In genomic region chr2:215347878-215348277, GRCh38 we compare ENCODE assay signal across 30 cellular contexts.
"Had no signal": no experiment of that assay in that cellular context is flagged by ENCODE, and none has a peak within 500 bp of the region (broad histone marks: within the 10 kb centered on the region; RNA-seq: fewer than 3 reads in every experiment).

No MANE protein-coding gene starts in this region.

- H3K27ac Mint-ChIP-seq: activated CD4-positive, alpha-beta memory T cell treated with anti-CD3 and anti-CD28 coated beads, Interleukin-2, amount 10 ng/mL, durations not matched to agents 7 days and 5 days; activated CD4-positive, alpha-beta T cell treated with anti-CD3 and anti-CD28 coated beads, Interleukin-2, amount 10 ng/mL, durations not matched to agents 7 days and 5 days; activated naive CD8-positive, alpha-beta T cell; activated naive CD8-positive, alpha-beta T cell treated with anti-CD3 and anti-CD28 coated beads, Interleukin-2, amount 50 U/mL, for 24 hours; activated T-helper 17 cell treated with anti-CD3 and anti-CD28 coated beads, Interleukin-2, amount 50 U/mL, for 72 hours; brain; WTC11 had no signal

- H3K27ac ChIP-seq: ascending aorta, breast epithelium, cardiac muscle cell, colonic mucosa, gastroesophageal sphincter, heart right ventricle, hepatocyte, VCaP had no signal

- H3K27me3 Mint-ChIP-seq: activated CD4-positive, alpha-beta memory T cell treated with anti-CD3 and anti-CD28 coated beads, Interleukin-2, amount 10 ng/mL, durations not matched to agents 7 days and 5 days; activated CD4-positive, alpha-beta T cell treated with anti-CD3 and anti-CD28 coated beads, Interleukin-2, amount 10 ng/mL, durations not matched to agents 7 days and 5 days; activated naive CD8-positive, alpha-beta T cell; activated naive CD8-positive, alpha-beta T cell treated with anti-CD3 and anti-CD28 coated beads, Interleukin-2, amount 50 U/mL, for 24 hours; activated T-helper 17 cell treated with anti-CD3 and anti-CD28 coated beads, Interleukin-2, amount 50 U/mL, for 72 hours; brain had no signal

- H3K9me3 Mint-ChIP-seq: activated CD4-positive, alpha-beta memory T cell treated with anti-CD3 and anti-CD28 coated beads, Interleukin-2, amount 10 ng/mL, durations not matched to agents 7 days and 5 days; activated CD4-positive, alpha-beta T cell treated with anti-CD3 and anti-CD28 coated beads, Interleukin-2, amount 10 ng/mL, durations not matched to agents 7 days and 5 days; activated naive CD8-positive, alpha-beta T cell treated with anti-CD3 and anti-CD28 coated beads, Interleukin-2, amount 50 U/mL, for 24 hours; activated T-cell treated with anti-CD3 and anti-CD28 coated beads, Interleukin-2, amount 50 U/mL, for 4 hours; activated T-helper 17 cell treated with anti-CD3 and anti-CD28 coated beads, Interleukin-2, amount 50 U/mL, for 72 hours; brain; WTC11 had no signal

- H3K4me1 ChIP-seq: ascending aorta, breast epithelium, colonic mucosa, gastroesophageal sphincter, heart right ventricle had no signal

- DNase-seq: activated CD4-positive, alpha-beta memory T cell treated with anti-CD3 and anti-CD28 coated beads, Interleukin-2, amount 10 ng/mL, durations not matched to agents 7 days and 5 days; activated CD4-positive, alpha-beta T cell treated with anti-CD3 and anti-CD28 coated beads for 1 hour; activated CD4-positive, alpha-beta T cell treated with anti-CD3 and anti-CD28 coated beads for 4 hours; activated CD4-positive, alpha-beta T cell treated with anti-CD3 and anti-CD28 coated beads, Interleukin-2, amount 10 ng/mL, durations not matched to agents 7 days and 5 days; activated CD4-positive, alpha-beta T cell treated with anti-CD3 and anti-CD28 coated beads, Interleukin-2, amount 50 U/mL, for 4 hours; activated CD8-positive, alpha-beta memory T cell treated with anti-CD3 and anti-CD28 coated beads for 24 hours; activated effector memory CD4-positive, alpha-beta T cell treated with Interleukin-2 at 50 U/mL for 16 hours; activated gamma-delta T cell treated with Interleukin-2 at 50 U/mL for 16 hours; activated naive CD4-positive, alpha-beta T cell treated with anti-CD3 and anti-CD28 coated beads, Interleukin-2, amount 50 U/mL, for 16 hours; activated naive CD4-positive, alpha-beta T cell treated with Interleukin-2 at 50 U/mL for 16 hours; activated naive CD8-positive, alpha-beta T cell treated with anti-CD3 and anti-CD28 coated beads, Interleukin-2, amount 50 U/mL, for 24 hours; activated T-cell treated with anti-CD3 and anti-CD28 coated beads, Interleukin-2, amount 50 U/mL, for 4 hours; central memory CD4-positive, alpha-beta T cell; cerebellar nuclear complex; colonic mucosa; effector CD8-positive, alpha-beta T cell; esophagus squamous epithelium; foreskin melanocyte; heart right ventricle; T-helper 2 cell had no signal

- H3K4me1 Mint-ChIP-seq: activated CD4-positive, alpha-beta memory T cell treated with anti-CD3 and anti-CD28 coated beads, Interleukin-2, amount 10 ng/mL, durations not matched to agents 7 days and 5 days; activated CD4-positive, alpha-beta T cell treated with anti-CD3 and anti-CD28 coated beads, Interleukin-2, amount 10 ng/mL, durations not matched to agents 7 days and 5 days; activated naive CD8-positive, alpha-beta T cell treated with anti-CD3 and anti-CD28 coated beads, Interleukin-2, amount 50 U/mL, for 24 hours; activated T-helper 17 cell treated with anti-CD3 and anti-CD28 coated beads, Interleukin-2, amount 50 U/mL, for 72 hours; brain; WTC11 had no signal

- H3K36me3 ChIP-seq: breast epithelium had no signal

- H3K4me3 ChIP-seq: ascending aorta, breast epithelium, cardiac muscle cell, colonic mucosa, esophagus squamous epithelium, gastroesophageal sphincter, heart right ventricle, hepatocyte had no signal

- H3K4me3 Mint-ChIP-seq: activated CD4-positive, alpha-beta memory T cell treated with anti-CD3 and anti-CD28 coated beads, Interleukin-2, amount 10 ng/mL, durations not matched to agents 7 days and 5 days; activated CD4-positive, alpha-beta T cell treated with anti-CD3 and anti-CD28 coated beads, Interleukin-2, amount 10 ng/mL, durations not matched to agents 7 days and 5 days; activated naive CD8-positive, alpha-beta T cell; activated naive CD8-positive, alpha-beta T cell treated with anti-CD3 and anti-CD28 coated beads, Interleukin-2, amount 50 U/mL, for 24 hours; activated T-cell treated with anti-CD3 and anti-CD28 coated beads, Interleukin-2, amount 50 U/mL, for 4 hours; activated T-helper 17 cell treated with anti-CD3 and anti-CD28 coated beads, Interleukin-2, amount 50 U/mL, for 72 hours; brain; WTC11 had no signal

- H3K9me3 ChIP-seq: ascending aorta, breast epithelium, colonic mucosa, esophagus squamous epithelium, gastroesophageal sphincter, heart right ventricle had no signal

- ATAC-seq: activated naive CD8-positive, alpha-beta T cell treated with anti-CD3 and anti-CD28 coated beads, Interleukin-2, amount 50 U/mL, for 24 hours; activated T-cell treated with anti-CD3 and anti-CD28 coated beads, Interleukin-2, amount 50 U/mL, for 4 hours; activated T-helper 17 cell treated with anti-CD3 and anti-CD28 coated beads, Interleukin-2, amount 50 U/mL, for 72 hours; gastroesophageal sphincter; heart right ventricle; WTC11 had no signal

- H3K27me3 ChIP-seq: ascending aorta, breast epithelium, cardiac muscle cell, colonic mucosa, esophagus squamous epithelium, gastroesophageal sphincter, heart right ventricle, hepatocyte had no signal
